Comparison of ENCODE assay signal across 7 cellular contexts in genomic region chr5:55173696-55174101, GRCh38. TPM values are rescaled to one million over a fixed set of nuclear protein-coding genes. Genes with fewer than 3 reads are reported as not detected.
DNase-seq lines count a peak whose midpoint lies in the region; ATAC-seq and TF ChIP-seq lines count a peak whose summit lies in the region.

No MANE protein-coding gene starts in this region.

- H3K4me3 ChIP-seq in fibroblast of the aortic adventitia (ENCODE audit: low read depth, low read length) = peak overlapping the region; percentile 64

- H3K36me3 Mint-ChIP-seq in stimulated activated memory B cell treated with anti-CD40 and anti-IgM and Interleukin-4, amounts not matched to agents 10 μg/mL and 1 μg/mL and 100 μg/mL, for 72 hours = no peaks in the 10 kb centered on the region

- peak overlapping the region; percentile 75 for H3K4me3 Mint-ChIP-seq in stimulated activated memory B cell treated with anti-CD40 and anti-IgM and Interleukin-4, amounts not matched to agents 10 μg/mL and 1 μg/mL and 100 μg/mL, for 72 hours

- H3K9me3 Mint-ChIP-seq in stimulated activated memory B cell treated with anti-CD40 and anti-IgM and Interleukin-4, amounts not matched to agents 10 μg/mL and 1 μg/mL and 100 μg/mL, for 72 hours = peaks cover 9% of the 10 kb centered on the region

- peaks cover 36% of the 10 kb centered on the region for H3K4me1 Mint-ChIP-seq in stimulated activated memory B cell treated with anti-CD40 and anti-IgM and Interleukin-4, amounts not matched to agents 10 μg/mL and 1 μg/mL and 100 μg/mL, for 72 hours

- peak; percentile 7 for ATAC-seq in GM18858 (IDR thresholded peaks at IDR 0.05; ENCODE audit: unreplicated experiment)
- peak; percentile 2 for ATAC-seq in HG02623 (IDR thresholded peaks at IDR 0.05; ENCODE audit: unreplicated experiment)
- ATAC-seq in stimulated activated memory B cell treated with anti-CD40 and anti-IgM and Interleukin-4, amounts not matched to agents 10 μg/mL and 1 μg/mL and 100 μg/mL, for 72 hours = peak; percentile 4

- no peak overlapping the region for H3K27ac Mint-ChIP-seq in stimulated activated memory B cell treated with anti-CD40 and anti-IgM and Interleukin-4, amounts not matched to agents 10 μg/mL and 1 μg/mL and 100 μg/mL, for 72 hours

- peaks cover 53% of the 10 kb centered on the region for H3K27me3 Mint-ChIP-seq in stimulated activated memory B cell treated with anti-CD40 and anti-IgM and Interleukin-4, amounts not matched to agents 10 μg/mL and 1 μg/mL and 100 μg/mL, for 72 hours

- TF ChIP-seq CTCF in fibroblast of the aortic adventitia (IDR thresholded peaks at IDR 0.05; ENCODE audit: insufficient read depth, low read length) = no peak

- DNase-seq in RPMI8226 (peak; percentile 34), fibroblast of the aortic adventitia (ENCODE audit: low read depth) (no peak), NCI-H1417 (lab: John Stamatoyannopoulos, UW) (no peak), NOMO-1 treated with dmso at 0.1 percent for 144 hours (lab: John Stamatoyannopoulos, UW; ENCODE audit: unreplicated experiment) (no peak)

RNA-seq across cellular contexts. Expression of gene CDC20B, which starts 0.7 kb away (rescaled TPM):
- total RNA-seq in fibroblast of the aortic adventitia (ENCODE audit: low replicate concordance) = not detected in 2 replicates

RNA-seq across cellular contexts. Expression of gene GPX8, which starts 13.7 kb away (rescaled TPM):
- total RNA-seq in fibroblast of the aortic adventitia (ENCODE audit: low replicate concordance) = 79.7 and 244 TPM in 2 replicates

RNA-seq across cellular contexts. Expression of gene MCIDAS, which starts 53.4 kb away (rescaled TPM):
- not detected in 2 replicates for total RNA-seq in fibroblast of the aortic adventitia (ENCODE audit: low replicate concordance)

RNA-seq across cellular contexts. Expression of gene CCNO, which starts 59.7 kb away (rescaled TPM):
- 0.18 TPM in 1 of 2 replicates, not detected in the other for total RNA-seq in fibroblast of the aortic adventitia (ENCODE audit: low replicate concordance)
